ENCODE assay signal across 1 cellular context in the genomic region with DNA sequence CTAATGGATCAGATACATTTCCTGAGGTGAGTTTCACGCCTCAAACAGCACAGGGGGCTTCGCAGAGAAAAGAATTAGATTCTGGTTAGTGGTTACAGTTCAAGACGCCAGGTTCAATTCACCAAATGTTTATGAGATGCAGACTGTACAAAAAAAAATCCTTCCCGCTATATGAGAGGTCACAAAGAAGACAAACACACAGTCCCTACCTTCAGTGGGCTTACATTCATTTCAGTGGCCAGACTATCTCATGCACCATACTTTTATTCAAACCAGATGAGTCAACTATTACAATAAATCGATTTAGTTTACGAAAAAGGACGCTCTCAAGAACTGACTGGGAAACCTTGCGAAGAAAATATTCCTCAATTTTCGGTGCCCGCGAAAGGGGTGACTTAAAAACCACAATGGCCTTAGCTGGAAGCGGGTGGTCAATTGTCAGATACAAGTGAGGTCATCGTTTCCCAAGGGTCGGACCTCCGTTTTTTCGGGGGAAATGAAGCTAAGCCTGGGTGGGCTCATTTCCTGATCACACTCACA.
TF ChIP-seq lines count a peak whose summit lies in the region.

No MANE protein-coding gene starts in this region.

TF ChIP-seq in endothelial cell of umbilical vein, 7 proteins besides CTCF, POLR2A, EP300 and RAD21:
- TF ChIP-seq MYC (IDR thresholded peaks at IDR 0.05; ENCODE audit: low read depth, low read length), result no peak
- TF ChIP-seq POLR2AphosphoS5 (IDR thresholded peaks at IDR 0.05; ENCODE audit: insufficient read depth, low read depth, low read length), result no peak
- no peak for TF ChIP-seq GATA2 (IDR thresholded peaks at IDR 0.05; ENCODE audit: insufficient read depth, insufficient read length, low read depth, low read length)
- TF ChIP-seq, protein P1, sequence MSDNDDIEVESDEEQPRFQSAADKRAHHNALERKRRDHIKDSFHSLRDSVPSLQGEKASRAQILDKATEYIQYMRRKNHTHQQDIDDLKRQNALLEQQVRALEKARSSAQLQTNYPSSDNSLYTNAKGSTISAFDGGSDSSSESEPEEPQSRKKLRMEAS (IDR thresholded peaks at IDR 0.05; ENCODE audit: insufficient read depth, insufficient read length), result no peak
- TF ChIP-seq JUN (IDR thresholded peaks at IDR 0.05; ENCODE audit: borderline replicate concordance, insufficient read depth, insufficient read length, low read depth), result no peak
- TF ChIP-seq EZH2 (IDR thresholded peaks at IDR 0.05; ENCODE audit: borderline replicate concordance, low read depth, low read length, severe bottlenecking), result no peak
- no peak for TF ChIP-seq FOS (IDR thresholded peaks at IDR 0.05; ENCODE audit: borderline replicate concordance, insufficient read depth, low read length)
